1 cellular context compared by ENCODE assay signal in genomic region chr4:126733301-126733700, GRCh38.
TF ChIP-seq lines count a peak whose summit lies in the region.

No MANE protein-coding gene starts in this region.

TF ChIP-seq in K562, 482 proteins besides CTCF, POLR2A, EP300 and RAD21 (continued from another document and continues in another):
- TF ChIP-seq RREB1 (CRISPR knock-in tag; IDR thresholded peaks at IDR 0.05) (no peak), ARID3A (IDR thresholded peaks at IDR 0.05; ENCODE audit: borderline replicate concordance, low read depth, low read length) (peak; percentile 72; the same call in 1 of the 2 replicates), IRF2 (CRISPR knock-in tag; IDR thresholded peaks at IDR 0.05) (no peak), FOXA3 (CRISPR knock-in tag; conservative IDR thresholded peaks at IDR 0.05 in 1 of 2, IDR thresholded peaks at IDR 0.05 in 1 of 2) (peak in 1 of 2 experiments; percentile 89; a peak in 2 of 4 replicates), JUND (IDR thresholded peaks at IDR 0.05; ENCODE audit: borderline replicate concordance, low read depth, low read length) (peak; percentile 70), JUND (tag; IDR thresholded peaks at IDR 0.05; ENCODE audit: borderline replicate concordance, low read depth, low read length) (peak; percentile 38; the same call in 1 of the 3 replicates), HINFP (tag; conservative IDR thresholded peaks at IDR 0.05; ENCODE audit: low read depth) (no peak), VEZF1 (CRISPR knock-in tag; IDR thresholded peaks at IDR 0.05) (no peak), MCM7 (IDR thresholded peaks at IDR 0.05) (no peak), ZNF518B (CRISPR knock-in tag; IDR thresholded peaks at IDR 0.05) (no peak), DACH1 (IDR thresholded peaks at IDR 0.05; ENCODE audit: partially characterized antibody) (no peak), RBM39 (optimal IDR thresholded peaks at IDR 0.05; ENCODE audit: low read depth, low read length) (no peak), CHD7 (IDR thresholded peaks at IDR 0.05; ENCODE audit: low read depth, low read length) (no peak), ZNF79 (CRISPR knock-in tag; IDR thresholded peaks at IDR 0.05; ENCODE audit: low read depth) (no peak), NCOA6 (IDR thresholded peaks at IDR 0.05) (no peak), E2F4 (CRISPR knock-in tag; IDR thresholded peaks at IDR 0.05; ENCODE audit: low read depth) (no peak), ADNP (tag; IDR thresholded peaks at IDR 0.05) (no peak), RBM34 (IDR thresholded peaks at IDR 0.05; ENCODE audit: borderline replicate concordance, insufficient read depth, low read length) (no peak), ZNF561 (CRISPR knock-in tag; conservative IDR thresholded peaks at IDR 0.05) (no peak), ETV5 (CRISPR knock-in tag; IDR thresholded peaks at IDR 0.05; ENCODE audit: low read depth) (no peak), KLF10 (CRISPR knock-in tag; IDR thresholded peaks at IDR 0.05) (no peak), DPF2 (IDR thresholded peaks at IDR 0.05) (peak; percentile 28; the same call in 1 of the 2 replicates), ID3 (CRISPR knock-in tag; IDR thresholded peaks at IDR 0.05) (no peak), ID3 (tag; IDR thresholded peaks at IDR 0.05) (no peak), RBM14 (IDR thresholded peaks at IDR 0.05; ENCODE audit: borderline replicate concordance, insufficient read depth, low read depth, low read length) (no peak)
